22 cellular contexts compared by ENCODE assay signal in genomic region chr11:115425816-115426215, GRCh38.
"Had no signal": no experiment of that assay in that cellular context is flagged by ENCODE, and none has a peak within 500 bp of the region (broad histone marks: within the 10 kb centered on the region; RNA-seq: fewer than 3 reads in every experiment).

No MANE protein-coding gene starts in this region.

- H3K27me3 Mint-ChIP-seq: dendritic cell treated with granulocyte-macrophage colony-stimulating factor and Interleukin-4, amounts not matched to agents 40 ng/mL and 50 ng/mL, for 4 days; naive B cell; progenitor cell of endocrine pancreas; type B pancreatic cell had no signal

- H3K4me1 Mint-ChIP-seq: naive B cell had no signal

- H3K27me3 ChIP-seq: esophagus squamous epithelium, gastroesophageal sphincter, hepatocyte, pancreas had no signal

- H3K36me3 ChIP-seq: esophagus squamous epithelium, gastroesophageal sphincter, pancreas had no signal

- H3K4me3 ChIP-seq: esophagus squamous epithelium, gastroesophageal sphincter, hepatocyte, lung, pancreas had no signal

- H3K9me3 ChIP-seq: esophagus squamous epithelium, gastroesophageal sphincter, pancreas had no signal

- ATAC-seq: effector memory CD8-positive, alpha-beta T cell; gastroesophageal sphincter; left colon; pancreas had no signal

- H3K36me3 Mint-ChIP-seq: naive B cell had no signal

- H3K4me1 ChIP-seq: pancreas had no signal

- DNase-seq: effector memory CD8-positive, alpha-beta T cell; esophagus squamous epithelium; foreskin fibroblast; head of caudate nucleus; left colon; left ventricle myocardium superior; mesenchymal stem cell; naive B cell; occipital lobe; pancreas; right cardiac atrium; small intestine; stimulated activated CD4-positive, alpha-beta T cell treated with anti-CD3 and anti-CD28 coated beads, Interleukin-12 subunit alpha, Interleukin-12 subunit beta, amount 100 ng/mL, for 4 hours; stimulated activated CD4-positive, alpha-beta T cell treated with anti-CD3 and anti-CD28 coated beads, Interleukin-2, amount 100 ng/mL, for 48 hours; stimulated activated naive CD4-positive, alpha-beta T cell treated with Interleukin-2 at 50 U/mL for 16 hours had no signal

- H3K27ac ChIP-seq: esophagus squamous epithelium, gastroesophageal sphincter, hepatocyte, pancreas had no signal

- H3K4me3 Mint-ChIP-seq: dendritic cell treated with granulocyte-macrophage colony-stimulating factor and Interleukin-4, amounts not matched to agents 40 ng/mL and 50 ng/mL, for 4 days; effector memory CD8-positive, alpha-beta T cell; naive B cell; nephron; type B pancreatic cell had no signal

- H3K27ac Mint-ChIP-seq: dendritic cell treated with granulocyte-macrophage colony-stimulating factor and Interleukin-4, amounts not matched to agents 40 ng/mL and 50 ng/mL, for 4 days; effector memory CD8-positive, alpha-beta T cell; naive B cell; nephron; progenitor cell of endocrine pancreas; type B pancreatic cell had no signal
